ENCODE assay signal across 8 cellular contexts in the genomic region with DNA sequence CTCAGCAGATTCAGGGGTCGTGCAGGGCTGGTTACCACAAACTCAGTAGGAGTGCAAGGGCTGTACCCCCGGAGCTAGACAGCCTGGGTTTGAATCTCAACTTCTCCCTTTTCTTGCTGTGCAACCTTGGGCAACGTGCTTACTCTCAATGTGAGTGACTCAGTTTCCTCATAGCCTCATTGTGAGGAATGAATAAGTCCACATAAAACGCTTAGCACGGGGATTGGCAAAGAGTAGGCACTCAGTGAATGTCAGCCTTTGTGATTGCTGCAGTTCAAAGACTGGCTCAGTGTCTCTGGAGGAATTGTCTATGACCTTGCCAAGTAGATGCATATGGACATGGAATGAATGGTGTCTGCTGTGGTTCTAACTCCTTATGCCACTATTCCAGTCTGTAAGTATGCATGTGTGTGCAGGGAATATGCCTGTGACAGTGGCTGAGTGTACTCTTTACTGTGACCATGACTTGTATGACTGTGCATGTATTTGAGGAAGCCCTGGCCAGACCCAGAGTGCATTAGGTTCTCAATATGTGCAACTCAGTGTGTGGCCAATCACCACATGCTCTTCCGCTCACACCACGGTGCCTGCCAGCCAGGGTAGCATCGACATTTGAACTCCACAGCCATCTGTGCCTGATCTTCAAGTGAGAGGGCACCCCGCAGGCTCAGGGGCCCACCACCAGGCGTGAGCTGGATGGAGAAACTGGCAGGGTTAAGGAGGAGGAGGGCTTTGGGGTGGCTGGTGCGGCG. TPM values are rescaled to one million over a fixed set of nuclear protein-coding genes. Genes with fewer than 3 reads are reported as not detected.
DNase-seq lines count a peak whose midpoint lies in the region; ATAC-seq and TF ChIP-seq lines count a peak whose summit lies in the region.

No MANE protein-coding gene starts in this region.

- H3K36me3 Mint-ChIP-seq in activated B cell treated with CpG ODN at 0.5 μM for 24 hours (ENCODE audit: low read depth) = peaks cover 6% of the 10 kb centered on the region

- CTCF ChIA-PET in AG04449 (lab: Yijun Ruan, JAX) (interaction anchor here (1.0 to 3.5 kb wide), 11 partner anchors 14 to 106 kb away, joined by 3 to 12 read pairs (median 6); a partner anchor contains a TSS), activated B cell treated with CpG ODN at 0.5 μM for 24 hours (lab: Charles Lee) (interaction anchor here (0.9 to 1.8 kb wide), 5 partner anchors 14 to 106 kb away, joined by 3 to 9 read pairs (median 5); a partner anchor contains a TSS)

- no peaks in the 10 kb centered on the region for H3K27me3 Mint-ChIP-seq in activated B cell treated with CpG ODN at 0.5 μM for 24 hours

- TF ChIP-seq CTCF in AG04449 (IDR thresholded peaks at IDR 0.05; ENCODE audit: insufficient read depth, low read length, missing control alignments) (no peak), activated B cell treated with CpG ODN at 0.5 μM for 24 hours (IDR thresholded peaks at IDR 0.05) (no peak), foreskin fibroblast (IDR thresholded peaks at IDR 0.05; ENCODE audit: low read depth, low read length) (no peak), osteoblast (IDR thresholded peaks at IDR 0.05; ENCODE audit: extremely low read depth, low read depth, low read length) (no peak)

- DNase-seq in AG04449 (ENCODE audit: low read depth, low spot score) (no peak), HT-29 (ENCODE audit: low spot score) (peak; percentile 28), activated B cell treated with CpG ODN at 0.5 μM for 24 hours (no peak), foreskin fibroblast (peak; percentile 45 to 61), osteoblast (ENCODE audit: insufficient read length, low spot score, missing footprints) (peak; percentile 89)

- POLR2A ChIA-PET in AG04449 (lab: Yijun Ruan, JAX) = interaction anchor here (0.5 to 1.6 kb wide), 5 partner anchors 10 to 54 kb away, joined by 3 to 6 read pairs (median 5); no protein-coding TSS in a partner anchor
- POLR2A ChIA-PET in activated B cell treated with CpG ODN at 0.5 μM for 24 hours (lab: Charles Lee) = interaction anchor here (0.6 to 3.4 kb wide), 16 partner anchors 17 to 1207 kb away, joined by 3 to 62 read pairs (median 6); a partner anchor contains a TSS

- H3K4me3 Mint-ChIP-seq in activated B cell treated with CpG ODN at 0.5 μM for 24 hours = peak overlapping the region; percentile 98

- peaks cover 34% of the 10 kb centered on the region for H3K4me1 Mint-ChIP-seq in activated B cell treated with CpG ODN at 0.5 μM for 24 hours

- no peaks in the 10 kb centered on the region for H4K20me1 ChIP-seq in osteoblast (ENCODE audit: insufficient read depth, low read length)

- peak overlapping the region; percentile 85 for H2AFZ ChIP-seq in osteoblast (ENCODE audit: low read length)

- H3K27me3 ChIP-seq in osteoblast (ENCODE audit: insufficient read depth, low read length) = no peaks in the 10 kb centered on the region

- no peak for ATAC-seq in activated B cell treated with CpG ODN at 0.5 μM for 24 hours (ENCODE audit: low read depth)
- no peak for ATAC-seq in HG03354 (IDR thresholded peaks at IDR 0.05; ENCODE audit: poor library complexity, severe bottlenecking, unreplicated experiment)
- no peak for ATAC-seq in HG02759 (IDR thresholded peaks at IDR 0.05; ENCODE audit: unreplicated experiment)
- no peak for ATAC-seq in HG02870 (IDR thresholded peaks at IDR 0.05; ENCODE audit: unreplicated experiment)

- intact Hi-C loops in activated B cell treated with CpG ODN at 0.5 μM for 24 hours (cut with micrococcal nuclease) = loop anchor here (1.0 to 10.0 kb wide), 10 partner anchors 21 to 1275 kb away; a partner anchor contains a TSS

- peaks cover 12% of the 10 kb centered on the region for H3K79me2 ChIP-seq in osteoblast (ENCODE audit: insufficient read depth, low read length)

- H3K9me3 ChIP-seq in osteoblast (ENCODE audit: low read depth, low read length) = no peaks in the 10 kb centered on the region

- H3K4me2 ChIP-seq in osteoblast (ENCODE audit: insufficient read depth, low read length) = peak overlapping the region; percentile 85

- H3K4me3 ChIP-seq in AG04449 (ENCODE audit: low read depth, low read length) = peak overlapping the region; percentile 62
- peak overlapping the region; percentile 65 to 94 for H3K4me3 ChIP-seq in foreskin fibroblast (ENCODE audit: low read depth in 1 of 2, low read length in 2 of 2)
- H3K4me3 ChIP-seq in osteoblast (ENCODE audit: insufficient read depth, low read length) = peak overlapping the region; percentile 78

- no peaks in the 10 kb centered on the region for H3K9me3 Mint-ChIP-seq in activated B cell treated with CpG ODN at 0.5 μM for 24 hours

- H3K27ac ChIP-seq in osteoblast (ENCODE audit: low read depth, low read length) = peak overlapping the region; percentile 85

- H3K4me1 ChIP-seq in osteoblast (ENCODE audit: insufficient read depth, low read length) = peaks cover 21% of the 10 kb centered on the region

- H3K27ac Mint-ChIP-seq in activated B cell treated with CpG ODN at 0.5 μM for 24 hours = peak overlapping the region; percentile 98

- H3K36me3 ChIP-seq in osteoblast (ENCODE audit: insufficient read depth, low read length) = no peaks in the 10 kb centered on the region

RNA-seq across cellular contexts. Expression of a gene that starts 0.9 kb away (rescaled TPM):
- total RNA-seq in HT-29 (2014; rRNA removed; shearing (Covaris generic)) = 8.3 and 12.7 TPM in 2 replicates
- total RNA-seq in activated B cell treated with CpG ODN at 0.5 μM for 24 hours (2.0 and 2.5 TPM in 2 replicates), osteoblast (1.8 and 4.1 TPM in 2 replicates)

RNA-seq across cellular contexts. Expression of a gene that starts 0.9 kb away (rescaled TPM):
- 14.2 and 15.3 TPM in 2 replicates for total RNA-seq in HT-29 (2014; rRNA removed; shearing (Covaris generic))
- total RNA-seq in activated B cell treated with CpG ODN at 0.5 μM for 24 hours (23.9 and 24.8 TPM in 2 replicates), osteoblast (6.5 and 8.0 TPM in 2 replicates)

RNA-seq across cellular contexts. Expression of a gene that starts 3.3 kb away (rescaled TPM):
- total RNA-seq in HT-29 (2014; rRNA removed; shearing (Covaris generic)) = 1.4 and 1.6 TPM in 2 replicates
- total RNA-seq in activated B cell treated with CpG ODN at 0.5 μM for 24 hours = 0.47 and 0.73 TPM in 2 replicates
- total RNA-seq in osteoblast = under 0.01 and 0.59 TPM in 2 replicates

RNA-seq across cellular contexts. Expression of a gene that starts 7.9 kb away (rescaled TPM):
- total RNA-seq in HT-29 (2014; rRNA removed; shearing (Covaris generic)) = 175 and 177 TPM in 2 replicates
- total RNA-seq in activated B cell treated with CpG ODN at 0.5 μM for 24 hours = 92.2 and 105 TPM in 2 replicates
- total RNA-seq in osteoblast = 60.4 and 65.1 TPM in 2 replicates

RNA-seq across cellular contexts. Expression of a gene that starts 21.2 kb away (rescaled TPM):
- not detected in 2 replicates for total RNA-seq in HT-29 (2014; rRNA removed; shearing (Covaris generic))
- not detected in 2 replicates for total RNA-seq in activated B cell treated with CpG ODN at 0.5 μM for 24 hours
- not detected in 2 replicates for total RNA-seq in osteoblast

Comparison
In these comparisons a context has a peak if more than half of its experiments do, and no peak if none do; other contexts are left out.
1. DNase-seq: peak in HT-29 (single experiment), foreskin fibroblast (2 of 2) and osteoblast (single experiment); none in AG04449 (single experiment) and activated B cell treated with CpG ODN at 0.5 μM for 24 hours (single experiment).
2. Peak in every context shown above with its lines, with median percentiles within 50 percentile points of each other: H3K4me3 ChIP-seq.